8 cellular contexts compared by ENCODE assay signal in the genomic region with DNA sequence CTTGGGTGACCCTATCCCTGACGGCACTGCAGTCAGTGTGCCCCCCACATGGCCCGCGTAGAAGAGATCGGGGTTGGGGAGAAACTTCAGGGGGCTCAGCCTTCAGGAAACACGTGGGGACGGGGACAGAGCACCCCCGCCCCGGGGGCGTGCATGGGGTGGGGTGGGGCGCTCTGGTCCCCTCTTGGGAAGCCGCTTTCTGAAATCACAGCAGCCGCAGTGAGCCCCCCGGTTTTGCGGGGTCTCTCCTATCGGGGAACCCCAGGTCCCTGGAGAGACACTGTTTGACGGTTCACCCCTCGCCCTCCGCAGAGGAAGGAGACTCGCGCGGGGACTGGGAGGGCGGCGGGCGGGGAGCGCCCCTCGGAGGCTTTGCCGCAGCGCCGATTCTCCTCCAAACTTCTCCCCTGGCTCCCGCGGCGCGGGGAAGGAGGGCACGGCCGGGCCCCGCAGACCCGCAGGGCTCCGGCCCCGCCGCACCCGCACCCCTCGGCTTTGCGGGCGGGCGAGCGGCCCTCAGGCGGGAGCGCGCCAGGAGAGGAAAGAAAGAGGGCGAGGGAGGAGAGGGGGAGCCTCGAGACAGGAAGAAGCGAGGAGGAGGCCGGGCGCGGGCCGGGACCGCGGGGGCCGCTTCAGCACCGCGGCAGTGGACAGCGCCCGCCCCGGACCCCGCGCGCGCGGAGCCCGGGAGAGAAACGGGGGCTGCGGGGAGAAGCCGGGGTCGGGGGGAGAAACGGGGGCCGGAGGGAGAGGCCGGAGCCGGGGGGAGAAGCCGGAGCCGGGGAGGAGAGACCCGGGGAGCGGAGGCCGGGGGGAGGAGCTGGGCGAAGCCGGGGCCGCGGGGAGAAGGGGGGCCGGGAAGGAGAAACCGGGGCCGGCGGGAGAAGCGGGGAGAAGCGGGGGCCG. TPM values are rescaled to one million over a fixed set of nuclear protein-coding genes. Genes with fewer than 3 reads are reported as not detected.
DNase-seq lines count a peak whose midpoint lies in the region; ATAC-seq and TF ChIP-seq lines count a peak whose summit lies in the region.

No MANE protein-coding gene starts in this region.

- H3K4me1 Mint-ChIP-seq in endothelial cell (ENCODE audit: unreplicated experiment) = peaks cover 5% of the 10 kb centered on the region
- peaks cover 6% of the 10 kb centered on the region for H3K4me1 Mint-ChIP-seq in nephron

- ATAC-seq in HG03520 (IDR thresholded peaks at IDR 0.05; ENCODE audit: unreplicated experiment) = no peak

- H3K4me3 Mint-ChIP-seq in endothelial cell (ENCODE audit: unreplicated experiment) (no peak overlapping the region), nephron (peak overlapping the region in 2 of 3 experiments; percentile 6 to 67)

- no peak for TF ChIP-seq CTCF in endothelial cell (IDR thresholded peaks at IDR 0.05; ENCODE audit: unreplicated experiment)
- TF ChIP-seq CTCF in nephron (IDR thresholded peaks at IDR 0.05; ENCODE audit: unreplicated experiment in 3 of 3) = no peak

- DNase-seq in EL (peak; percentile 19), OCI-M1 (lab: John Stamatoyannopoulos, UW) (peak; percentile 3), endothelial cell (ENCODE audit: low spot score) (peak; percentile 48), foreskin melanocyte (no peak), NCI-H1694 (lab: John Stamatoyannopoulos, UW) (no peak), amygdala (lab: John Stamatoyannopoulos, UW) (no peak)

- no peak overlapping the region for H3K27ac Mint-ChIP-seq in endothelial cell (ENCODE audit: unreplicated experiment)
- no peak overlapping the region for H3K27ac Mint-ChIP-seq in nephron

- peaks cover 9% of the 10 kb centered on the region for H3K36me3 Mint-ChIP-seq in endothelial cell (ENCODE audit: low read depth, unreplicated experiment)
- H3K36me3 Mint-ChIP-seq in nephron (ENCODE audit: low read depth) = no peaks in the 10 kb centered on the region

- H3K9me3 Mint-ChIP-seq in endothelial cell (ENCODE audit: unreplicated experiment) (no peaks in the 10 kb centered on the region), nephron (no peaks in the 10 kb centered on the region)

- H3K27me3 Mint-ChIP-seq in endothelial cell (ENCODE audit: unreplicated experiment) (peaks cover 24% of the 10 kb centered on the region), nephron (ENCODE audit: low read depth) (peaks cover 77% of the 10 kb centered on the region)

RNA-seq across cellular contexts. Expression of a gene that starts 0.6 kb away (rescaled TPM):
- total RNA-seq in endothelial cell (ENCODE audit: unreplicated experiment) = 0.46 TPM

Comparison
In these comparisons a context has a peak if more than half of its experiments do, and no peak if none do; other contexts are left out.
1. DNase-seq: peak in EL (single experiment), OCI-M1 (single experiment) and endothelial cell (single experiment); none in foreskin melanocyte (single experiment), NCI-H1694 (single experiment) and amygdala (0 of 56).